ENCODE assay signal across 25 cellular contexts in genomic region chr20:2385496-2385895, GRCh38. TPM values are rescaled to one million over a fixed set of nuclear protein-coding genes. Genes with fewer than 3 reads are reported as not detected.
DNase-seq lines count a peak whose midpoint lies in the region; ATAC-seq and TF ChIP-seq lines count a peak whose summit lies in the region.
"Had no signal": no experiment of that assay in that cellular context is flagged by ENCODE, and none has a peak within 500 bp of the region (broad histone marks: within the 10 kb centered on the region; RNA-seq: fewer than 3 reads in every experiment).

No MANE protein-coding gene starts in this region.

- H3K27ac ChIP-seq in RWPE1 (peak overlapping the region; percentile 88), smooth muscle cell (ENCODE audit: low read depth) (peak overlapping the region; percentile 91), Peyer's patch (no peak overlapping the region)
- H3K27ac ChIP-seq: 22Rv1; BLaER1 treated with 17β-estradiol and CSF1 and Interleukin-3, amounts not matched to agents 10 nM and 100 nM; HL-60; KMS-11 had no signal

- DNase-seq in NCI-H82 (lab: John Stamatoyannopoulos, UW) (peak; percentile 32), NCI-H82 treated with DMSO at 0.1 percent for 48 hours (lab: John Stamatoyannopoulos, UW; ENCODE audit: unreplicated experiment) (no peak), RWPE1 (ENCODE audit: low spot score) (no peak), smooth muscle cell (lab: John Stamatoyannopoulos, UW; ENCODE audit: unreplicated experiment) (no peak), Peyer's patch (no peak), nephron progenitor cell (no peak)
- DNase-seq in activated T-cell treated with anti-CD3 and anti-CD28 coated beads, Interleukin-2, amount 50 U/mL, for 1 hour: no peak
- DNase-seq: Caco-2; CD4-positive, alpha-beta memory T cell; DMS 273 treated with DMSO at 0.1 percent for 48 hours; DMS79 treated with DMSO at 0.1 percent for 48 hours; H9; NCI-H1105; NCI-H2029 treated with DMSO at 0.1 percent for 48 hours; NCI-H345; NCI-H774; Right ventricle myocardium superior had no signal

- H3K4me3 Mint-ChIP-seq in nephron progenitor cell: no peak overlapping the region
- H3K4me3 Mint-ChIP-seq: H9 had no signal

- ATAC-seq in esophagus mucosa: peak; percentile 39
- ATAC-seq: GM12878 had no signal

- WGBS in smooth muscle cell (ENCODE audit: low lambda C conversion rate): 8% methylated on average over 6 of the region's 6 CpGs

- peaks cover 3% of the 10 kb centered on the region for H3K4me1 ChIP-seq in smooth muscle cell (ENCODE audit: low read depth)
- no peaks in the 10 kb centered on the region for H3K4me1 ChIP-seq in Peyer's patch
- H3K4me1 ChIP-seq: Caco-2 had no signal

- TF ChIP-seq POLR2A in Peyer's patch (IDR thresholded peaks at IDR 0.05): no peak

- peaks cover 14% of the 10 kb centered on the region for H3F3A ChIP-seq in smooth muscle cell (ENCODE audit: low read depth)

- H3K4me2 ChIP-seq in smooth muscle cell: peak overlapping the region; percentile 28
- H3K4me2 ChIP-seq: BLaER1 treated with 17β-estradiol and CSF1 and Interleukin-3, amounts not matched to agents 10 nM and 100 nM; KMS-11 had no signal

- H3K36me3 Mint-ChIP-seq in nephron progenitor cell (ENCODE audit: low read depth): no peaks in the 10 kb centered on the region
- H3K36me3 Mint-ChIP-seq: CD4-positive, alpha-beta memory T cell had no signal

- POLR2A ChIA-PET in RWPE1 (lab: Yijun Ruan, JAX; ENCODE audit: low non-redundant PET): no interaction called here

- H4K20me1 ChIP-seq in smooth muscle cell (ENCODE audit: low read depth): no peaks in the 10 kb centered on the region

- peak overlapping the region; percentile 13 for H3K9ac ChIP-seq in smooth muscle cell (ENCODE audit: low read depth)
- H3K9ac ChIP-seq: BLaER1 treated with 17β-estradiol and CSF1 and Interleukin-3, amounts not matched to agents 10 nM and 100 nM; KMS-11 had no signal

- H3K79me2 ChIP-seq in smooth muscle cell (ENCODE audit: low read depth): no peaks in the 10 kb centered on the region

- no peaks in the 10 kb centered on the region for H3K9me3 Mint-ChIP-seq in nephron progenitor cell
- H3K9me3 Mint-ChIP-seq: H9 had no signal

- H3K27me3 ChIP-seq in smooth muscle cell (ENCODE audit: low read depth) (no peaks in the 10 kb centered on the region), Peyer's patch (no peaks in the 10 kb centered on the region)

- peaks cover 6% of the 10 kb centered on the region for H3K4me1 Mint-ChIP-seq in nephron progenitor cell

- TF ChIP-seq CTCF in RWPE1 (conservative IDR thresholded peaks at IDR 0.05; ENCODE audit: low read depth): no peak
- TF ChIP-seq CTCF in smooth muscle cell (IDR thresholded peaks at IDR 0.05; ENCODE audit: borderline replicate concordance, insufficient read depth, poor library complexity, severe bottlenecking): no peak
- no peak for TF ChIP-seq CTCF in Peyer's patch (IDR thresholded peaks at IDR 0.05)
- TF ChIP-seq CTCF in nephron progenitor cell (IDR thresholded peaks at IDR 0.05): no peak

- H3K4me3 ChIP-seq in smooth muscle cell (no peak overlapping the region), Peyer's patch (no peak overlapping the region)
- H3K4me3 ChIP-seq: BLaER1 treated with 17β-estradiol and CSF1 and Interleukin-3, amounts not matched to agents 10 nM and 100 nM; GM12878 had no signal

- peaks cover 5% of the 10 kb centered on the region for H3K27me3 Mint-ChIP-seq in nephron progenitor cell (ENCODE audit: low read depth, poor library complexity)

- H3K36me3 ChIP-seq in smooth muscle cell (ENCODE audit: low read depth) (no peaks in the 10 kb centered on the region), Peyer's patch (no peaks in the 10 kb centered on the region)
- H3K36me3 ChIP-seq: BLaER1 treated with 17β-estradiol and CSF1 and Interleukin-3, amounts not matched to agents 10 nM and 100 nM had no signal

- no peak overlapping the region for H2AFZ ChIP-seq in smooth muscle cell (ENCODE audit: low read depth)

- CTCF ChIA-PET in RWPE1 (lab: Yijun Ruan, JAX): interaction anchor here (0.5 to 1.4 kb wide), 2 partner anchors 17 to 178 kb away, joined by 3 read pairs; no protein-coding TSS in a partner anchor

- H3K27ac Mint-ChIP-seq in nephron progenitor cell: no peak overlapping the region

- H3K9me3 ChIP-seq in smooth muscle cell (replicated peaks; ENCODE audit: low read depth): no peaks in the 10 kb centered on the region
- H3K9me3 ChIP-seq in Peyer's patch: peaks cover 0 to 7% (median 0%) of the 10 kb centered on the region in 4 donors

RNA-seq across cellular contexts. Expression of gene TGM6, which starts 4.8 kb away (rescaled TPM):
- not detected for total RNA-seq in esophagus mucosa
- not detected in 2 replicates for total RNA-seq in smooth muscle cell
- polyA plus RNA-seq in smooth muscle cell: not detected in 2 replicates
- not detected for total RNA-seq in Peyer's patch
- total RNA-seq: Caco-2; CD4-positive, alpha-beta memory T cell; GM12878; H9; HT-29; OCI-LY7; Right ventricle myocardium superior had no signal
- polyA plus RNA-seq: CD4-positive, alpha-beta memory T cell; GM12878 had no signal

Comparison
In these comparisons a context has a peak if more than half of its experiments do, and no peak if none do; other contexts are left out.
1. H3K27ac ChIP-seq: peak in RWPE1 (single experiment) and smooth muscle cell (single experiment); none in Peyer's patch (0 of 4).